8 cellular contexts compared by ENCODE assay signal in the genomic region with DNA sequence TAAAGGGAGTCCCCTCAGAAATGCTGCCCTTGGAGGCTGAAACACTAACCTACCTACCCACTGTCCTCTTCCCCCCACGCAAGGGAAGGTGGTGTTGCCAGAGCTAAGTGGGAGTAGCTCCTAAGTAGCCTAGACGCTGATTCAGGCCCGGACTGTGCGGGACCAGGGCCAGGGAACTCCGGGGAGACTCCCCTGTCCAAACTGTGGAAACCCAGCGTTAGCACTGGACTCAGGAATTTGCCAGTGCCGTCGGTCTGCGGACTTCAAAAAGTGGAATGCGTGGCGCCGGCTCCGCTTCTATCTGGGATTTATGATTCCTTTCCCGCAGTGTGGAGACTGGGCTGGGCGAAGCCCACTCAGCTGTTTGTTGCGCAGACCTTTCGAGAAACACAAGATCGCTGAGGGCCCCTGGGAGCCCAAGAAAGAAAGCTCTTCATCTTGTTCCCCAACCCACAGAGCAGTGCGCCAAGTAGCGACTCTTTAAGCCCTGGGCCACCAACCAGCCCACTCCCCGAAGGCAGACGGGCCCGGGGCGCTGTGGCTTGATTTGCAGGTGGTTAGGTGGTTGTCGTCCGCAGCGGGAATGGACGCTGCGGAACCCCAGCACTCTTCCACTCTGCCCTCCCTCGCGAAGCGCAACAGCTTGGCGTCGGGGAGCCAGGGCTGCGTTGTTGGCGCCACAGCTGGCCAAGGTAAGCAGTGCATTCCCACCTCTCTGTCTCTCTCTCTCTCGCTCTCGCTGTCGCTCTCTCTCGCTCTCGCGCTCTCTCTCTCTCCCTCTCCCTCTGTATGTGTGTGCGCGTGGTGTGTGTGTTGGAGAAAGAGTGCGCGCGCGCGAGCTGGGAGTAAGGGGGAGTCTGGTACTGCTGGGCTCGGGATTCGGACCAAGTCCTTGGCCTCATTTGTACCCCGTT.
DNase-seq lines count a peak whose midpoint lies in the region; ATAC-seq and TF ChIP-seq lines count a peak whose summit lies in the region.

No MANE protein-coding gene starts in this region.

- ATAC-seq in memory B cell (ENCODE audit: low read depth), result peak; percentile 91

- peaks cover 13% of the 10 kb centered on the region for H3K27me3 Mint-ChIP-seq in memory B cell

- peak overlapping the region; percentile 62 for H3K4me3 ChIP-seq in GM08714 (ENCODE audit: low read length)
- no peak overlapping the region for H3K4me3 ChIP-seq in HFF-Myc (replicated peaks; ENCODE audit: low read depth, low read length)

- no peaks in the 10 kb centered on the region for H3K36me3 Mint-ChIP-seq in memory B cell

- no peak for DNase-seq in HFF-Myc (ENCODE audit: extremely low read depth, low read depth)
- DNase-seq in NCI-H1092 (lab: John Stamatoyannopoulos, UW), result peak; percentile 88
- DNase-seq in activated CD4-positive, alpha-beta T cell treated with anti-CD3 and anti-CD28 coated beads, Interleukin-2, amount 50 U/mL, for 1 hour, result peak; percentile 62
- DNase-seq in ecto neural progenitor cell (ENCODE audit: low spot score), result peak; percentile 76
- DNase-seq in memory B cell (ENCODE audit: low spot score in 2 of 2), result peak; percentile 41 to 53
- peak; percentile 23 for DNase-seq in stimulated activated CD8-positive, alpha-beta memory T cell treated with anti-CD3 and anti-CD28 coated beads, Interleukin-12 subunit alpha, Interleukin-12 subunit beta, amount 100 ng/mL, for 24 hours (ENCODE audit: extremely low read depth)
- DNase-seq in NCI-H345 treated with DMSO at 0.1 percent for 48 hours (lab: John Stamatoyannopoulos, UW; ENCODE audit: unreplicated experiment), result no peak

- H3K4me3 Mint-ChIP-seq in memory B cell, result peak overlapping the region; percentile 84

- H3K27ac Mint-ChIP-seq in memory B cell, result peak overlapping the region; percentile 82

- peak; percentile 11 for TF ChIP-seq CTCF in HFF-Myc (IDR thresholded peaks at IDR 0.05; ENCODE audit: low read depth, low read length, missing control alignments)

- H3K4me1 Mint-ChIP-seq in memory B cell, result peaks cover 12% of the 10 kb centered on the region

- H3K9me3 Mint-ChIP-seq in memory B cell, result no peaks in the 10 kb centered on the region

Comparison
In these comparisons a context has a peak if more than half of its experiments do, and no peak if none do; other contexts are left out.
1. DNase-seq: peak in NCI-H1092 (single experiment), activated CD4-positive, alpha-beta T cell treated with anti-CD3 and anti-CD28 coated beads, Interleukin-2, amount 50 U/mL, for 1 hour (single experiment), ecto neural progenitor cell (single experiment), memory B cell (2 of 2) and stimulated activated CD8-positive, alpha-beta memory T cell treated with anti-CD3 and anti-CD28 coated beads, Interleukin-12 subunit alpha, Interleukin-12 subunit beta, amount 100 ng/mL, for 24 hours (single experiment); none in HFF-Myc (single experiment) and NCI-H345 treated with DMSO at 0.1 percent for 48 hours (single experiment).